8 cellular contexts compared by ENCODE assay signal in genomic region chr14:96501383-96501745, GRCh38. TPM values are rescaled to one million over a fixed set of nuclear protein-coding genes. Genes with fewer than 3 reads are reported as not detected.
DNase-seq lines count a peak whose midpoint lies in the region; ATAC-seq and TF ChIP-seq lines count a peak whose summit lies in the region.

No MANE protein-coding gene starts in this region.

- peaks cover 1% of the 10 kb centered on the region; the same call in 1 of the 2 replicates for H3K36me3 ChIP-seq in ACC112 (ENCODE audit: insufficient read depth, low read length)
- no peaks in the 10 kb centered on the region for H3K36me3 ChIP-seq in iPS-18a (ENCODE audit: control insufficient read depth, low read depth, low read length)
- H3K36me3 ChIP-seq in stomach smooth muscle (ENCODE audit: control insufficient read depth in 2 of 2, insufficient read depth in 2 of 2, low read length in 2 of 2) = no peaks in the 10 kb centered on the region

- peak overlapping the region; percentile 92 for H3K4me3 ChIP-seq in ACC112 (ENCODE audit: low read depth, low read length)
- H3K4me3 ChIP-seq in HFF-Myc (replicated peaks; ENCODE audit: low read depth, low read length) = peak overlapping the region; percentile 68
- H3K4me3 ChIP-seq in iPS-18a (ENCODE audit: low read length) = peak overlapping the region; percentile 88
- H3K4me3 ChIP-seq in stomach smooth muscle (ENCODE audit: low read length in 2 of 2) = peak overlapping the region; percentile 92 to 96

- no peaks in the 10 kb centered on the region for H3K9me3 ChIP-seq in iPS-18a (ENCODE audit: control insufficient read depth, low read depth, low read length)
- H3K9me3 ChIP-seq in stomach smooth muscle (ENCODE audit: control insufficient read depth in 2 of 2, low read length in 2 of 2) = no peaks in the 10 kb centered on the region

- H2AFZ ChIP-seq in ACC112 (ENCODE audit: low read length, unreplicated experiment) = peak overlapping the region; percentile 91

- peak in 1 of 2 donors; percentile 35 for ATAC-seq in activated naive CD4-positive, alpha-beta T cell treated with anti-CD3 and anti-CD28 coated beads, Interleukin-2, amount 50 U/mL, for 72 hours
- no peak for ATAC-seq in HG02623 (IDR thresholded peaks at IDR 0.05; ENCODE audit: unreplicated experiment)

- peak overlapping the region; percentile 81 for H3K27ac ChIP-seq in ACC112 (ENCODE audit: low read depth, low read length)
- peak overlapping the region; percentile 83 for H3K27ac ChIP-seq in iPS-18a (ENCODE audit: low read length)
- peak overlapping the region; percentile 91 for H3K27ac ChIP-seq in stomach smooth muscle (ENCODE audit: low read length)

- peak overlapping the region; percentile 88 for H3K9ac ChIP-seq in iPS-18a (ENCODE audit: low read length)
- peak overlapping the region; percentile 92 to 93 for H3K9ac ChIP-seq in stomach smooth muscle (ENCODE audit: low read length in 2 of 2)

- H3K4me1 ChIP-seq in ACC112 (ENCODE audit: control insufficient read depth, insufficient read depth, low read length, unreplicated experiment) (peaks cover 15% of the 10 kb centered on the region), iPS-18a (ENCODE audit: control insufficient read depth, low read depth, low read length) (peaks cover 23% of the 10 kb centered on the region), stomach smooth muscle (ENCODE audit: control insufficient read depth, insufficient read depth, low read length) (peaks cover 10% of the 10 kb centered on the region)

- no peaks in the 10 kb centered on the region for H3K27me3 ChIP-seq in ACC112 (ENCODE audit: insufficient read depth, low read length)
- H3K27me3 ChIP-seq in iPS-18a (ENCODE audit: control insufficient read depth, insufficient read depth, low read length) = no peaks in the 10 kb centered on the region
- H3K27me3 ChIP-seq in stomach smooth muscle (ENCODE audit: control insufficient read depth in 1 of 2, insufficient read depth in 2 of 2, low read length in 2 of 2) = no peaks in the 10 kb centered on the region

- peak overlapping the region; percentile 95 to 100 for H3K27ac Mint-ChIP-seq in activated naive CD4-positive, alpha-beta T cell treated with anti-CD3 and anti-CD28 coated beads, Interleukin-2, amount 50 U/mL, for 72 hours

- H3K79me2 ChIP-seq in ACC112 (ENCODE audit: control insufficient read depth, insufficient read depth, low read length, unreplicated experiment) = peaks cover 48% of the 10 kb centered on the region

- DNase-seq in HFF-Myc (ENCODE audit: extremely low read depth, low read depth) = no peak
- DNase-seq in activated naive CD4-positive, alpha-beta T cell treated with anti-CD3 and anti-CD28 coated beads, Interleukin-2, amount 50 U/mL, for 72 hours (ENCODE audit: low spot score in 2 of 2) = peak; percentile 19 to 60
- DNase-seq in occipital lobe (lab: John Stamatoyannopoulos, UW) = no peak
- no peak for DNase-seq in epidermal melanocyte (ENCODE audit: insufficient read length, low spot score)

- no peak for TF ChIP-seq CTCF in HFF-Myc (IDR thresholded peaks at IDR 0.05; ENCODE audit: low read depth, low read length, missing control alignments)

- H3K36me3 Mint-ChIP-seq in activated naive CD4-positive, alpha-beta T cell treated with anti-CD3 and anti-CD28 coated beads, Interleukin-2, amount 50 U/mL, for 72 hours = peaks cover 36 to 40% of the 10 kb centered on the region in 2 donors

- no peaks in the 10 kb centered on the region for H3K9me3 Mint-ChIP-seq in activated naive CD4-positive, alpha-beta T cell treated with anti-CD3 and anti-CD28 coated beads, Interleukin-2, amount 50 U/mL, for 72 hours

RNA-seq across cellular contexts. Expression of gene PAPOLA, which starts 0.8 kb away (rescaled TPM):
- total RNA-seq in activated naive CD4-positive, alpha-beta T cell treated with anti-CD3 and anti-CD28 coated beads, Interleukin-2, amount 50 U/mL, for 72 hours = 100 to 1,000 TPM; 195 to 220 TPM
- total RNA-seq in occipital lobe = 225 TPM

Comparison
In these comparisons a context has a peak if more than half of its experiments do, and no peak if none do; other contexts are left out.
1. DNase-seq: peak in activated naive CD4-positive, alpha-beta T cell treated with anti-CD3 and anti-CD28 coated beads, Interleukin-2, amount 50 U/mL, for 72 hours (2 of 2); none in HFF-Myc (single experiment), occipital lobe (single experiment) and epidermal melanocyte (single experiment).
2. Peak in every context shown above with its lines, with median percentiles within 50 percentile points of each other: H3K27ac ChIP-seq and H3K4me3 ChIP-seq.